Comparison of ENCODE assay signal across 26 cellular contexts in the genomic region with DNA sequence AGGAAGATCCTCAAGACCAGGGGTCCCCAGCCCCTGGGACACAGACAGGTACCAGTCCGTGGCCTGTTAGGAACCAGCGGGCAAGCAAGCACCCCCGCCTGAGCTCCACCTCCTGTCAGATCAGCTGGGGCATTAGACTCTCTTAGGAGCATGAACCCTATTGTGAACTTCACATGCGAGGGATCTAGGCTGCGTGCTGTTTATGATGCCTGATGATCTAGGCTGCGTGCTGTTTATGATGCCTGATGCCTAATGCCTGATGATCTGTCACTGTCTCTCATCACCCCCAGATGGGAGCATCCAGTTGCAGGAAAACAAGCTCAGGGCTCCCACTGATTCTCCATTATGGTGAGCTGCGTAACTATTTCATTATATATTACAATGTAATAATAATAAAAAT. TPM values are rescaled to one million over a fixed set of nuclear protein-coding genes. Genes with fewer than 3 reads are reported as not detected.
A peak's percentile ranks its signal among the peaks of the same experiment; 100 is the strongest.
DNase-seq lines count a peak whose midpoint lies in the region; ATAC-seq and TF ChIP-seq lines count a peak whose summit lies in the region.
"Had no signal": no experiment of that assay in that cellular context is flagged by ENCODE, and none has a peak within 500 bp of the region (broad histone marks: within the 10 kb centered on the region; RNA-seq: fewer than 3 reads in every experiment).

No MANE protein-coding gene starts in this region.

- H3K4me1 ChIP-seq in HEK293 (ENCODE audit: control insufficient read depth, insufficient read depth, low read length), result peaks cover 9% of the 10 kb centered on the region
- peaks cover 6% of the 10 kb centered on the region for H3K4me1 ChIP-seq in mesendoderm (ENCODE audit: control insufficient read depth, low read depth, low read length)
- H3K4me1 ChIP-seq: BE2C had no signal

- no peak overlapping the region for H3K23ac ChIP-seq in mesendoderm (ENCODE audit: low read length)

- H3K4me3 Mint-ChIP-seq in natural killer cell, result no peak overlapping the region
- H3K4me3 Mint-ChIP-seq: CD4-positive, alpha-beta T cell; CD8-positive, alpha-beta T cell had no signal

- H3K18ac ChIP-seq in mesendoderm (ENCODE audit: low read length), result no peak overlapping the region

- WGBS in mesendoderm (ENCODE audit: extremely low coverage, insufficient coverage, low lambda C conversion rate), result no CpG with 5 or more reads among the region's 7 CpGs

- H3K27me3 Mint-ChIP-seq in natural killer cell (ENCODE audit: low read depth in 2 of 2), result peaks cover 0 to 5% of the 10 kb centered on the region in 2 donors

- H3K9me3 Mint-ChIP-seq in natural killer cell, result no peaks in the 10 kb centered on the region
- H3K9me3 Mint-ChIP-seq: CD4-positive, alpha-beta T cell; CD8-positive, alpha-beta T cell had no signal

- H3K27ac ChIP-seq in HEK293 (ENCODE audit: extremely low read depth, low read depth, low read length) (no peak overlapping the region), mesendoderm (ENCODE audit: low read depth, low read length) (no peak overlapping the region)
- H3K27ac ChIP-seq: BLaER1, C4-2B had no signal

- no peak overlapping the region for H2AK5ac ChIP-seq in mesendoderm (ENCODE audit: low read length)

- H4K5ac ChIP-seq in mesendoderm (ENCODE audit: low read length), result no peak overlapping the region

- H3K36me3 Mint-ChIP-seq in natural killer cell, result no peaks in the 10 kb centered on the region
- H3K36me3 Mint-ChIP-seq: CD8-positive, alpha-beta T cell had no signal

- no peak overlapping the region for H4K8ac ChIP-seq in mesendoderm (ENCODE audit: low read depth, low read length)

- no peak overlapping the region for H3K9ac ChIP-seq in mesendoderm (ENCODE audit: low read length)
- H3K9ac ChIP-seq: BLaER1 had no signal

- no peak overlapping the region for H2BK120ac ChIP-seq in mesendoderm (ENCODE audit: low read depth, low read length)

- peaks cover 13 to 21% of the 10 kb centered on the region in 2 donors for H3K4me1 Mint-ChIP-seq in natural killer cell

- no peak for ATAC-seq in natural killer cell
- no peak for ATAC-seq in HG03135 (IDR thresholded peaks at IDR 0.05; ENCODE audit: unreplicated experiment)
- ATAC-seq: CD8-positive, alpha-beta T cell; GM12878 had no signal

- no peak overlapping the region for H2BK5ac ChIP-seq in mesendoderm (ENCODE audit: low read length)

- H3K4me2 ChIP-seq in mesendoderm (ENCODE audit: low read length), result no peak overlapping the region
- H3K4me2 ChIP-seq: BLaER1 had no signal

- H2BK15ac ChIP-seq in mesendoderm (replicated peaks; ENCODE audit: low read depth), result no peak overlapping the region

- TF ChIP-seq CTCF in HEK293 (tag by site-specific recombination; IDR thresholded peaks at IDR 0.05), result no peak
- TF ChIP-seq CTCF in natural killer cell (IDR thresholded peaks at IDR 0.05), result no peak

- CTCF ChIA-PET in HEK293 (lab: Yijun Ruan, JAX), result interaction anchor here (1.0 to 1.1 kb wide), 2 partner anchors 57 to 67 kb away, joined by 3 to 5 read pairs; no protein-coding TSS in a partner anchor

- POLR2A ChIA-PET in HEK293 (lab: Yijun Ruan, JAX), result no interaction called here

- no peaks in the 10 kb centered on the region for H3K79me1 ChIP-seq in mesendoderm (ENCODE audit: low read length)

- no peaks in the 10 kb centered on the region for H3K9me3 ChIP-seq in HEK293 (ENCODE audit: control insufficient read depth, insufficient read depth, low read depth, low read length)
- H3K9me3 ChIP-seq: BE2C, BLaER1, Caco-2 had no signal

- H3K27ac Mint-ChIP-seq in natural killer cell, result no peak overlapping the region
- H3K27ac Mint-ChIP-seq: CD4-positive, alpha-beta T cell; CD8-positive, alpha-beta T cell had no signal

- H3K27me3 ChIP-seq in mesendoderm (ENCODE audit: insufficient read depth, low read length, poor library complexity), result no peaks in the 10 kb centered on the region
- H3K27me3 ChIP-seq: BE2C, BLaER1 had no signal

- H3K4ac ChIP-seq in mesendoderm (ENCODE audit: low read depth, low read length), result no peak overlapping the region

- H3K56ac ChIP-seq in mesendoderm (ENCODE audit: low read length), result peak overlapping the region; percentile 15

- DNase-seq in mesendoderm, result no peak
- DNase-seq in natural killer cell, result no peak
- DNase-seq in activated effector memory CD4-positive, alpha-beta T cell treated with Interleukin-2 at 50 U/mL for 16 hours, result no peak
- DNase-seq: 8988T; ACHN; BE2C; Caco-2; Calu3; CD4-positive, alpha-beta T cell; CD8-positive, alpha-beta T cell; DMS 273 treated with DMSO at 0.1 percent for 48 hours; DMS153; DMS53; DMS79; DND-41; EL; GDM1 had no signal

- intact Hi-C loops in natural killer cell (cut with micrococcal nuclease), result no loop called here

- H3K36me3 ChIP-seq in HEK293 (ENCODE audit: control insufficient read depth in 2 of 2, insufficient read depth in 1 of 2, low read length in 2 of 2) (no peaks in the 10 kb centered on the region), mesendoderm (ENCODE audit: control insufficient read depth, insufficient read depth, low read length) (no peaks in the 10 kb centered on the region)
- H3K36me3 ChIP-seq: BE2C, BLaER1 had no signal

- H3K4me3 ChIP-seq in HEK293 (ENCODE audit: low read depth, low read length) (no peak overlapping the region), mesendoderm (ENCODE audit: low read length) (no peak overlapping the region)
- H3K4me3 ChIP-seq: BLaER1, GM12878 had no signal

- H3K79me2 ChIP-seq in mesendoderm (ENCODE audit: control insufficient read depth, insufficient read depth, low read length), result no peaks in the 10 kb centered on the region

TF ChIP-seq in HEK293, 187 proteins besides CTCF, POLR2A, EP300 and RAD21:
- TF ChIP-seq ZBTB17 (tag by site-specific recombination; IDR thresholded peaks at IDR 0.05) (peak; percentile 99), YY2 (tag by site-specific recombination; IDR thresholded peaks at IDR 0.05) (no peak), ZNF558 (tag by site-specific recombination; IDR thresholded peaks at IDR 0.05) (no peak), ZIC2 (tag by site-specific recombination; IDR thresholded peaks at IDR 0.05) (peak; percentile 56; the same call in 1 of the 2 replicates)
TF ChIP-seq in HEK293: peak in this region for 2.

RNA-seq across cellular contexts. Expression of a gene that starts 3.6 kb away (rescaled TPM):
- polyA plus RNA-seq in mesendoderm (2013, experiment 1 of 2), result 1.0 TPM
- 0.98 TPM for polyA plus RNA-seq in mesendoderm (2013, experiment 2 of 2)
- 1 to 10 TPM; 2.3 to 9.3 (median 5.7) TPM for total RNA-seq in natural killer cell
- total RNA-seq: A673; Caco-2; Calu3; CD8-positive, alpha-beta T cell; Daoy; G401 had no signal
- polyA plus RNA-seq: AG04450 had no signal

RNA-seq across cellular contexts. Expression of a gene that starts 11.1 kb away (rescaled TPM):
- polyA plus RNA-seq in mesendoderm (2013, experiment 1 of 2), result 2.8 TPM
- polyA plus RNA-seq in mesendoderm (2013, experiment 2 of 2), result 3.3 TPM
- 1 to 10 TPM in 1 of 3 donors, under 1 TPM in 2; 0.05 to 1.0 (median 0.65) TPM for total RNA-seq in natural killer cell
- polyA plus RNA-seq: AG04450 had no signal

RNA-seq across cellular contexts. Expression of a gene that starts 19.5 kb away (rescaled TPM):
- 2.2 TPM for polyA plus RNA-seq in mesendoderm (2013, experiment 1 of 2)
- 2.6 TPM for polyA plus RNA-seq in mesendoderm (2013, experiment 2 of 2)
- total RNA-seq in natural killer cell, result 10 to 100 TPM; 36.9 to 42.1 (median 41.6) TPM

RNA-seq across cellular contexts. Expression of a gene that starts 33.9 kb away (rescaled TPM):
- 2.1 TPM for polyA plus RNA-seq in mesendoderm (2013, experiment 1 of 2)
- polyA plus RNA-seq in mesendoderm (2013, experiment 2 of 2), result 2.1 TPM
- total RNA-seq in natural killer cell, result 1 to 10 TPM; 1.1 to 4.2 (median 1.3) TPM

RNA-seq across cellular contexts. Expression of a gene that starts 34.6 kb away (rescaled TPM):
- 0.56 TPM for polyA plus RNA-seq in mesendoderm (2013, experiment 1 of 2)
- polyA plus RNA-seq in mesendoderm (2013, experiment 2 of 2), result 0.35 TPM
- not detected for total RNA-seq in natural killer cell
- total RNA-seq: Daoy, GM12878 had no signal
- polyA plus RNA-seq: GM12878 had no signal
